Comparison of ENCODE assay signal across 22 cellular contexts in the genomic region with DNA sequence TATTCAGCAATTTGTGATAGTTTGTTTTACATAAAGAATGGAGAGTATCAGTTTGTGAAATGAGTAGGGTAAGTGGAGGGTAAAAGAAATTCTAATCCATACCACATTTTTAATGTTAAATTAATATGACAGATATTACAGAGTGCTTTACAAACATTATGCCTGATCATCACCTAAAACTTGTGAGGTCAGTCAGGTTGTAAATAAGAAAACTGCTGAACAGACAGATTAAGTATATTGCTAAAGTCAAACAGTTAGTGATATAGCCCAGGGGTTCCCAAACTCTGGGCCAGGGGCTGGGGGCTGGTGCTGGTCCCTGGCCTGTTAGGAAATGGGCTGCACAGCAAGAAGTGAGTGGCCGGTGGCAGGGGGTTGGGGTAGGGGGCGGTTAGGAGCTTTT.
"Had no signal": no experiment of that assay in that cellular context is flagged by ENCODE, and none has a peak within 500 bp of the region (broad histone marks: within the 10 kb centered on the region; RNA-seq: fewer than 3 reads in every experiment).

No MANE protein-coding gene starts in this region.

- H3K4me1 ChIP-seq: esophagus muscularis mucosa, foreskin keratinocyte, gastroesophageal sphincter, heart right ventricle, left lung, lower lobe of right lung had no signal

- H3K27me3 ChIP-seq: esophagus muscularis mucosa, foreskin keratinocyte, gastroesophageal sphincter, heart right ventricle, left lung had no signal

- ATAC-seq: foreskin keratinocyte, gastroesophageal sphincter, heart right ventricle, left cardiac atrium, left lung, left ventricle myocardium superior, lower lobe of right lung, mucosa of descending colon had no signal

- H3K27ac ChIP-seq: coronary artery, dorsolateral prefrontal cortex, esophagus muscularis mucosa, foreskin keratinocyte, gastroesophageal sphincter, heart right ventricle, left lung, lower lobe of right lung had no signal

- H3K27me3 Mint-ChIP-seq: naive B cell had no signal

- H3K9me3 Mint-ChIP-seq: mesothelial cell of epicardium had no signal

- DNase-seq: dermis blood vessel endothelial cell; dorsolateral prefrontal cortex; effector CD4-positive, alpha-beta T cell; effector memory CD4-positive, alpha-beta T cell; foreskin keratinocyte; heart right ventricle; hippocampal formation; left cardiac atrium; left ventricle myocardium superior; lower lobe of right lung; mesenchymal stem cell; mucosa of descending colon; naive B cell had no signal

- H3K27ac Mint-ChIP-seq: mesothelial cell of epicardium, naive B cell had no signal

- H3K9me3 ChIP-seq: esophagus muscularis mucosa, gastroesophageal sphincter, lower lobe of right lung, mucosa of descending colon had no signal

- H3K4me3 ChIP-seq: coronary artery, dorsolateral prefrontal cortex, esophagus muscularis mucosa, gastroesophageal sphincter, heart right ventricle, left lung, lower lobe of right lung, mucosa of descending colon had no signal

- H3K4me1 Mint-ChIP-seq: mesothelial cell of epicardium, naive B cell had no signal

- H3K36me3 Mint-ChIP-seq: mesothelial cell of epicardium, naive B cell had no signal

- H3K4me3 Mint-ChIP-seq: mesothelial cell of epicardium, naive B cell had no signal

- FAIRE-seq: colon, endothelial cell of umbilical vein, islet of Langerhans, keratinocyte had no signal

- H3K36me3 ChIP-seq: esophagus muscularis mucosa, gastroesophageal sphincter, heart right ventricle, left lung, lower lobe of right lung had no signal
